Comparison of ENCODE assay signal across 8 cellular contexts in the genomic region with DNA sequence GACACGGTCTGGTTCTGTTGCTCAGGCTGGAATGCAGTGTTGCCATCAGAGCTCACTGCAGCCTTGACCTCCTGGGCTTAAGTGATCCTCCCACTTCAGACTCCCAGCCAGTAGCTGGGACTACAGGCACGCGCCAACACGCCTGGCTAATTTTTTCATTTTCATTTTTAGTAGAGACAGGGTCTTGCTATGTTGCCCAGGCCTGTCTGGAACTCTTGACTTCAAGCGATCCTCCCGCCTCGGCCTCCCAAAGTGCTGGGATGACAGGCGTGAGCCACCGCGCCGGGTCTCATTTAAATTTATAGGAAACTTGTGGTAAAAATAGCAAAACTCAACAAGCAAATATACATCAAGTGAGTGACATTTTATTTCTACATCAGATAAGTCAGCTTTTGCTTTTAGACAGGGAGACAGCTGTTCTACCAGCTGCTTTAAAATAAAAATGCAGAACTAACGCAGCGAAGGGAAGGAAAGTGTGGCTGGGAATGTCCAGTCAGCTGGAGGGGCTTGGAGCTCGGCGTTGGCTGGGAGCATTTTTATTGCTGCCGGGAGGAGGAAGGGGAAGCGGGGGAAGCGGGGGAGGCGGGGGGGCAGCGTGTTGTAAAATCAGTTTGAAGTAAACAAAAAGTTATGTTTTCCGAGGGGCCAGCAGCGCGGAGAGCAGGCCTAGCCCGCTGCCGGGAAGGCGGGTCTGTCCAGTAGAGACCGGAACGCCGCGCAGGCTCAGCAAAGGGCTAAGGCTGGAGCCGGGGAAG. TPM values are rescaled to one million over a fixed set of nuclear protein-coding genes. Genes with fewer than 3 reads are reported as not detected.
DNase-seq lines count a peak whose midpoint lies in the region; ATAC-seq, FAIRE-seq and TF ChIP-seq lines count a peak whose summit lies in the region.

No MANE protein-coding gene starts in this region.

- H3K4me1 ChIP-seq in ACC112 (ENCODE audit: control insufficient read depth, insufficient read depth, low read length, unreplicated experiment) (peaks cover 7% of the 10 kb centered on the region), Panc1 (ENCODE audit: control insufficient read depth, insufficient read depth, low read length) (peaks cover 8% of the 10 kb centered on the region; the same call in 1 of the 2 replicates), lung (ENCODE audit: control insufficient read depth in 2 of 2, insufficient read depth in 2 of 2, low read length in 2 of 2) (peaks cover 3 to 6% of the 10 kb centered on the region in 2 donors), thoracic aorta (ENCODE audit: control insufficient read depth in 1 of 2, low read depth in 2 of 2) (peaks cover 4 to 29% of the 10 kb centered on the region in 2 donors)

- peak overlapping the region; percentile 99 for H3K27ac Mint-ChIP-seq in chondrocyte (ENCODE audit: unreplicated experiment)

- H3K4me1 Mint-ChIP-seq in chondrocyte (ENCODE audit: low read depth), result peaks cover 33% of the 10 kb centered on the region

- no peaks in the 10 kb centered on the region for H3K9me3 Mint-ChIP-seq in chondrocyte (ENCODE audit: low read depth)

- H3K27ac ChIP-seq in ACC112 (ENCODE audit: low read depth, low read length) (peak overlapping the region; percentile 95), Panc1 (ENCODE audit: low read length) (peak overlapping the region; percentile 84), lung (ENCODE audit: low read depth in 1 of 2, low read length in 1 of 2) (peak overlapping the region; percentile 93 to 100), thoracic aorta (peak overlapping the region; percentile 92 to 94)

- H3K4me3 Mint-ChIP-seq in chondrocyte (ENCODE audit: unreplicated experiment), result peak overlapping the region; percentile 84

- no peaks in the 10 kb centered on the region for H3K27me3 Mint-ChIP-seq in chondrocyte (ENCODE audit: low read depth)

- in situ Hi-C loops in Panc1 (cut with HindIII; ENCODE audit: low pct_unique_long_range_greater_than_20kb, low sequenced_read_pairs), result no loop called here

- H3K36me3 ChIP-seq in ACC112 (ENCODE audit: insufficient read depth, low read length) (no peaks in the 10 kb centered on the region), Panc1 (ENCODE audit: control insufficient read depth, insufficient read depth, low read length) (no peaks in the 10 kb centered on the region; the same call in 1 of the 2 replicates), lung (ENCODE audit: control insufficient read depth in 2 of 2, insufficient read depth in 2 of 2, low read length in 2 of 2) (no peaks in the 10 kb centered on the region), thoracic aorta (no peaks in the 10 kb centered on the region)

- H3K79me2 ChIP-seq in ACC112 (ENCODE audit: control insufficient read depth, insufficient read depth, low read length, unreplicated experiment), result peaks cover 34% of the 10 kb centered on the region

- POLR2A ChIA-PET in Panc1 (lab: Charles Lee), result interaction anchor here (0.6 to 0.7 kb wide), 3 partner anchors 84 to 844 kb away, joined by 3 read pairs; no protein-coding TSS in a partner anchor

- BruUV-seq in Panc1 (replicated peaks; lab: Mats Ljungman, UMichigan), result no TSS peak

- H3K4me3 ChIP-seq in ACC112 (ENCODE audit: low read depth, low read length), result peak overlapping the region; percentile 92
- peak overlapping the region; percentile 88 to 89 for H3K4me3 ChIP-seq in Panc1 (ENCODE audit: low read depth in 2 of 2, low read length in 2 of 2)
- peak overlapping the region; percentile 62 for H3K4me3 ChIP-seq in lung
- H3K4me3 ChIP-seq in thoracic aorta, result peak overlapping the region; percentile 79

- no peaks in the 10 kb centered on the region for H3K9me3 ChIP-seq in Panc1 (ENCODE audit: control insufficient read depth, insufficient read depth, low read depth, low read length)
- no peaks in the 10 kb centered on the region for H3K9me3 ChIP-seq in lung (ENCODE audit: control insufficient read depth in 2 of 2, insufficient read depth in 1 of 2, low read length in 1 of 2)
- no peaks in the 10 kb centered on the region for H3K9me3 ChIP-seq in thoracic aorta

- 10 to 13% methylated on average over 31 of the region's 31 CpGs for WGBS in lung, 2 donors

- peak overlapping the region; percentile 79 for H2AFZ ChIP-seq in ACC112 (ENCODE audit: low read length, unreplicated experiment)

- FAIRE-seq in GM19239 (lab: Jason Lieb, UNC), result no peak

- ATAC-seq in Panc1 (peak; percentile 80), lung (ENCODE audit: insufficient read depth, low FRiP score) (no peak), thoracic aorta (ENCODE audit: insufficient number of reproducible peaks, low FRiP score, low read depth) (peak; percentile 22)

- DNase-seq in GM19239 (ENCODE audit: insufficient read length, low spot score), result peak; percentile 7
- DNase-seq in Panc1 (ENCODE audit: low read depth, low spot score), result no peak
- no peak for DNase-seq in chondrocyte (ENCODE audit: low spot score)
- no peak for DNase-seq in lung (ENCODE audit: low spot score)
- DNase-seq in thoracic aorta (ENCODE audit: low spot score), result no peak
- DNase-seq in SW480 (ENCODE audit: low spot score), result no peak
- no peak for DNase-seq in iPS-NIHi11 (ENCODE audit: low spot score)

- TF ChIP-seq CTCF in Panc1 (IDR thresholded peaks at IDR 0.05) (no peak), chondrocyte (IDR thresholded peaks at IDR 0.05) (no peak), lung (IDR thresholded peaks at IDR 0.05; ENCODE audit: control extremely low read depth, extremely low read depth) (no peak), thoracic aorta (IDR thresholded peaks at IDR 0.05) (no peak)

- intact Hi-C loops in Panc1 (cut with micrococcal nuclease; ENCODE audit: unreplicated experiment), result no loop called here

- H3K27me3 ChIP-seq in ACC112 (ENCODE audit: insufficient read depth, low read length) (no peaks in the 10 kb centered on the region), Panc1 (ENCODE audit: control insufficient read depth, insufficient read depth, low read length) (no peaks in the 10 kb centered on the region), lung (ENCODE audit: control insufficient read depth, insufficient read depth) (no peaks in the 10 kb centered on the region), thoracic aorta (replicated peaks; ENCODE audit: insufficient read depth) (no peaks in the 10 kb centered on the region)

- CTCF ChIA-PET in Panc1 (lab: Charles Lee), result interaction anchor here (0.6 to 2.2 kb wide), 3 partner anchors 61 to 265 kb away, joined by 3 to 8 read pairs (median 5); no protein-coding TSS in a partner anchor

- H3K36me3 Mint-ChIP-seq in chondrocyte (ENCODE audit: low read depth), result peaks cover 2% of the 10 kb centered on the region

RNA-seq across cellular contexts. Expression of a gene that starts 0.7 kb away (rescaled TPM):
- total RNA-seq in Panc1 (2021; ENCODE audit: unreplicated experiment) (54.6 TPM), chondrocyte (52.6 to 67.7 TPM (median 56.3 TPM) in 3 replicates), lung (100 to 1,000 TPM in 1 of 2 donors, 10 to 100 TPM in 1; 34.1 to 102 TPM), thoracic aorta (10 to 100 TPM; 29.0 to 36.8 TPM)
- polyA plus RNA-seq in Panc1 (2012; ENCODE audit: insufficient read length), result 21.9 TPM
- 10 to 100 TPM; 14.5 to 18.4 TPM for polyA plus RNA-seq in lung
